ENCODE assay signal across 24 cellular contexts in genomic region chrX:110563276-110563675, GRCh38.
DNase-seq lines count a peak whose midpoint lies in the region; ATAC-seq, FAIRE-seq and TF ChIP-seq lines count a peak whose summit lies in the region.
"Had no signal": no experiment of that assay in that cellular context is flagged by ENCODE, and none has a peak within 500 bp of the region (broad histone marks: within the 10 kb centered on the region; RNA-seq: fewer than 3 reads in every experiment).

No MANE protein-coding gene starts in this region.

- H3K4me1 Mint-ChIP-seq in astrocyte (ENCODE audit: low read depth, unreplicated experiment), result peaks cover 4% of the 10 kb centered on the region
- H3K4me1 Mint-ChIP-seq in effector memory CD8-positive, alpha-beta T cell (ENCODE audit: low read depth in 2 of 2), result no peaks in the 10 kb centered on the region
- H3K4me1 Mint-ChIP-seq: T-helper 17 cell had no signal

- peaks cover 5% of the 10 kb centered on the region for H3K9me3 Mint-ChIP-seq in astrocyte (ENCODE audit: unreplicated experiment)
- no peaks in the 10 kb centered on the region for H3K9me3 Mint-ChIP-seq in effector memory CD8-positive, alpha-beta T cell
- H3K9me3 Mint-ChIP-seq: dendritic cell treated with granulocyte-macrophage colony-stimulating factor and Interleukin-4, amounts not matched to agents 40 ng/mL and 50 ng/mL, for 4 days had no signal

- no peaks in the 10 kb centered on the region for H3K79me2 ChIP-seq in astrocyte (ENCODE audit: insufficient read depth, low read length)

- no peak overlapping the region for H3K4me2 ChIP-seq in astrocyte (ENCODE audit: low read length)
- H3K4me2 ChIP-seq: A549, PC-9 had no signal

- no peaks in the 10 kb centered on the region for H3K27me3 Mint-ChIP-seq in astrocyte (ENCODE audit: low read depth, unreplicated experiment)
- H3K27me3 Mint-ChIP-seq in effector memory CD8-positive, alpha-beta T cell, result no peaks in the 10 kb centered on the region
- H3K27me3 Mint-ChIP-seq: dendritic cell treated with granulocyte-macrophage colony-stimulating factor and Interleukin-4, amounts not matched to agents 40 ng/mL and 50 ng/mL, for 4 days; T-helper 17 cell had no signal

- no peaks in the 10 kb centered on the region for H3K9me3 ChIP-seq in astrocyte (ENCODE audit: insufficient read depth, low read depth, low read length)
- H3K9me3 ChIP-seq: A549 had no signal

- H3K27me3 ChIP-seq in astrocyte (ENCODE audit: insufficient read depth, low read length), result no peaks in the 10 kb centered on the region
- H3K27me3 ChIP-seq: right atrium auricular region had no signal

- ATAC-seq in GM21423 (IDR thresholded peaks at IDR 0.05; ENCODE audit: unreplicated experiment), result no peak
- ATAC-seq in effector memory CD8-positive, alpha-beta T cell (replicated peaks), result no peak
- ATAC-seq: A549, T-helper 17 cell had no signal

- H3K4me3 ChIP-seq in AG09309 (ENCODE audit: control insufficient read depth, low read depth, low read length) (no peak overlapping the region), astrocyte (ENCODE audit: insufficient read depth, low read depth, low read length) (no peak overlapping the region)
- H3K4me3 ChIP-seq: A549, breast epithelium, PC-9, right atrium auricular region had no signal

- FAIRE-seq in astrocyte (lab: Jason Lieb, UNC), result peak; percentile 80
- FAIRE-seq: A549, endothelial cell of umbilical vein, frontal cortex, kidney had no signal

- H3K36me3 ChIP-seq in astrocyte (ENCODE audit: insufficient read depth, low read length), result no peaks in the 10 kb centered on the region
- H3K36me3 ChIP-seq: breast epithelium, right atrium auricular region, WERI-Rb-1 had no signal

- no peaks in the 10 kb centered on the region for H3K36me3 Mint-ChIP-seq in astrocyte (ENCODE audit: low read depth, unreplicated experiment)
- H3K36me3 Mint-ChIP-seq in effector memory CD8-positive, alpha-beta T cell (ENCODE audit: insufficient read depth), result no peaks in the 10 kb centered on the region

- TF ChIP-seq CTCF in AG09309 (IDR thresholded peaks at IDR 0.05; ENCODE audit: control insufficient read depth, insufficient read depth, low read depth, low read length, missing control alignments), result no peak
- no peak for TF ChIP-seq CTCF in astrocyte (IDR thresholded peaks at IDR 0.05; ENCODE audit: insufficient read depth, low read depth, low read length)

- no peaks in the 10 kb centered on the region for H3K4me1 ChIP-seq in astrocyte (ENCODE audit: insufficient read depth, low read length)
- H3K4me1 ChIP-seq: A549, breast epithelium, right atrium auricular region had no signal

- no peak overlapping the region for H3K9ac ChIP-seq in astrocyte (ENCODE audit: low read length)

- no peak overlapping the region for H3K27ac Mint-ChIP-seq in astrocyte (ENCODE audit: unreplicated experiment)
- no peak overlapping the region for H3K27ac Mint-ChIP-seq in effector memory CD8-positive, alpha-beta T cell
- H3K27ac Mint-ChIP-seq: dendritic cell treated with granulocyte-macrophage colony-stimulating factor and Interleukin-4, amounts not matched to agents 40 ng/mL and 50 ng/mL, for 4 days; T-helper 17 cell had no signal

- H3K4me3 Mint-ChIP-seq in astrocyte (ENCODE audit: unreplicated experiment), result no peak overlapping the region
- H3K4me3 Mint-ChIP-seq in effector memory CD8-positive, alpha-beta T cell, result no peak overlapping the region
- H3K4me3 Mint-ChIP-seq: dendritic cell treated with granulocyte-macrophage colony-stimulating factor and Interleukin-4, amounts not matched to agents 40 ng/mL and 50 ng/mL, for 4 days; T-helper 17 cell had no signal

- H4K20me1 ChIP-seq in astrocyte (ENCODE audit: insufficient read depth, low read length), result no peaks in the 10 kb centered on the region

- DNase-seq in AG09309 (ENCODE audit: low read depth), result peak; percentile 23
- peak; percentile 42 for DNase-seq in HS-27A (ENCODE audit: low read depth)
- DNase-seq in astrocyte (ENCODE audit: low read depth), result peak; percentile 76
- DNase-seq in kidney tubule cell (ENCODE audit: low spot score), result peak; percentile 73
- no peak for DNase-seq in effector memory CD8-positive, alpha-beta T cell
- no peak for DNase-seq in activated T-cell treated with anti-CD3 and anti-CD28 coated beads, Interleukin-2, amount 50 U/mL, for 48 hours
- no peak for DNase-seq in Kasumi-1 (lab: John Stamatoyannopoulos, UW)
- DNase-seq: activated CD4-positive, alpha-beta T cell treated with anti-CD3 and anti-CD28 coated beads, Interleukin-2, amount 50 U/mL, for 1 hour; activated CD8-positive, alpha-beta memory T cell treated with anti-CD3 and anti-CD28 coated beads, Interleukin-2, amount 50 U/mL, for 4 hours; IMR-90; kidney; NCI-H1694 treated with DMSO at 0.1 percent for 48 hours; NCI-H748 treated with DMSO at 0.1 percent for 48 hours; PC-9; stimulated activated CD4-positive, alpha-beta T cell treated with anti-CD3 and anti-CD28 coated beads, Interleukin-12 subunit alpha, Interleukin-12 subunit beta, amount 100 ng/mL, for 4 hours; T-helper 17 cell; WERI-Rb-1 had no signal

- no peak overlapping the region for H2AFZ ChIP-seq in astrocyte (ENCODE audit: low read depth, low read length)
- H2AFZ ChIP-seq: PC-9 had no signal

- no peak overlapping the region for H3K27ac ChIP-seq in astrocyte (ENCODE audit: low read depth, low read length)
- H3K27ac ChIP-seq: A549, breast epithelium, PC-9, right atrium auricular region, WERI-Rb-1 had no signal

Comparison
In these comparisons a context has a peak if more than half of its experiments do, and no peak if none do; other contexts are left out.
1. DNase-seq: peak in AG09309 (single experiment), HS-27A (single experiment), astrocyte (single experiment) and kidney tubule cell (single experiment); none in effector memory CD8-positive, alpha-beta T cell (0 of 3), activated T-cell treated with anti-CD3 and anti-CD28 coated beads, Interleukin-2, amount 50 U/mL, for 48 hours (0 of 2) and Kasumi-1 (0 of 2).